ENCODE assay signal across 21 cellular contexts in the genomic region with DNA sequence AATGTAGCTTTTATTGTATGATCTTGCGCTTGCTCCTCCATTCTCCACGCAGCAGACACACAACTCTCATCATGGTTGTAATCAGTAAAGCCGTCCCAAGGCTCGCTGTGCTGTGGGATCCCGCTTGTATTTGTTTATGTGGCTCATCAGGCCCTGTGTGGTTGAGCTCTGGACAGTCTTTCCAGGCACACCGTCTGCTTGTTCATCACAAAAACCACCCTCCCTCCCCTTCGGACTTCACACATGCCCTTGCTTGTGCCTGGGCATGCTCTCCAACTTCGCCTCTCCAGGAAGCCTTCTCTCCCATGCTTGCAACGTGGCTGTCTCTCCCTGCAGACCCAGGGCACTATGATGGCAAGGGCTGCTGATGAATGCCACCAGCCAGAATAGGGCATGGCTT.
DNase-seq lines count a peak whose midpoint lies in the region; ATAC-seq and TF ChIP-seq lines count a peak whose summit lies in the region.
"Had no signal": no experiment of that assay in that cellular context is flagged by ENCODE, and none has a peak within 500 bp of the region (broad histone marks: within the 10 kb centered on the region; RNA-seq: fewer than 3 reads in every experiment).

No MANE protein-coding gene starts in this region.

- H3K4me3 Mint-ChIP-seq in activated naive CD8-positive, alpha-beta T cell: no peak overlapping the region
- no peak overlapping the region for H3K4me3 Mint-ChIP-seq in activated naive CD8-positive, alpha-beta T cell treated with anti-CD3 and anti-CD28 coated beads, Interleukin-2, amount 50 U/mL, for 24 hours
- H3K4me3 Mint-ChIP-seq in chondrocyte (ENCODE audit: unreplicated experiment) (no peak overlapping the region), memory B cell (no peak overlapping the region), type B pancreatic cell (no peak overlapping the region), progenitor cell of endocrine pancreas (ENCODE audit: low read depth) (no peak overlapping the region)
- H3K4me3 Mint-ChIP-seq: activated CD4-positive, alpha-beta T cell treated with anti-CD3 and anti-CD28 coated beads, Interleukin-2, amount 10 ng/mL, durations not matched to agents 24 days and 14 days; activated CD8-positive, alpha-beta memory T cell treated with anti-CD3 and anti-CD28 coated beads, Interleukin-2, amount 10 ng/mL, durations not matched to agents 7 days and 5 days; activated naive CD4-positive, alpha-beta T cell treated with anti-CD3 and anti-CD28 coated beads, Interleukin-2, amount 50 U/mL, for 24 hours; T-helper 2 cell treated with Interferon-gamma antibody and Interleukin-4, amounts not matched to agents 5 μg/mL and 100 μg/mL, for 36 hours had no signal

- no peak for ATAC-seq in activated naive CD8-positive, alpha-beta T cell treated with anti-CD3 and anti-CD28 coated beads, Interleukin-2, amount 50 U/mL, for 24 hours
- ATAC-seq in memory B cell (ENCODE audit: low read depth) (no peak), HG02610 (IDR thresholded peaks at IDR 0.05; ENCODE audit: unreplicated experiment) (no peak)
- ATAC-seq: A549; activated CD8-positive, alpha-beta memory T cell treated with anti-CD3 and anti-CD28 coated beads, Interleukin-2, amount 10 ng/mL, durations not matched to agents 7 days and 5 days had no signal

- peaks cover 72% of the 10 kb centered on the region for H3K4me1 Mint-ChIP-seq in activated naive CD8-positive, alpha-beta T cell (ENCODE audit: low read depth)
- H3K4me1 Mint-ChIP-seq in activated naive CD8-positive, alpha-beta T cell treated with anti-CD3 and anti-CD28 coated beads, Interleukin-2, amount 50 U/mL, for 24 hours: peaks cover 76% of the 10 kb centered on the region
- H3K4me1 Mint-ChIP-seq in chondrocyte (ENCODE audit: low read depth) (peaks cover 52% of the 10 kb centered on the region), memory B cell (peaks cover 68% of the 10 kb centered on the region), type B pancreatic cell (ENCODE audit: unreplicated experiment) (peaks cover 37% of the 10 kb centered on the region), progenitor cell of endocrine pancreas (ENCODE audit: low read depth) (peaks cover 7% of the 10 kb centered on the region)

- TF ChIP-seq CTCF in chondrocyte (IDR thresholded peaks at IDR 0.05): no peak
- TF ChIP-seq CTCF in type B pancreatic cell (conservative IDR thresholded peaks at IDR 0.05): no peak
- no peak for TF ChIP-seq CTCF in progenitor cell of endocrine pancreas (IDR thresholded peaks at IDR 0.05; ENCODE audit: unreplicated experiment)

- H3K27me3 Mint-ChIP-seq in activated naive CD8-positive, alpha-beta T cell: no peaks in the 10 kb centered on the region
- H3K27me3 Mint-ChIP-seq in activated naive CD8-positive, alpha-beta T cell treated with anti-CD3 and anti-CD28 coated beads, Interleukin-2, amount 50 U/mL, for 24 hours: no peaks in the 10 kb centered on the region
- H3K27me3 Mint-ChIP-seq in chondrocyte (ENCODE audit: low read depth): no peaks in the 10 kb centered on the region
- H3K27me3 Mint-ChIP-seq in memory B cell: no peaks in the 10 kb centered on the region
- H3K27me3 Mint-ChIP-seq in type B pancreatic cell: no peaks in the 10 kb centered on the region
- H3K27me3 Mint-ChIP-seq in progenitor cell of endocrine pancreas: peaks cover 7% of the 10 kb centered on the region
- H3K27me3 Mint-ChIP-seq: activated CD4-positive, alpha-beta T cell treated with anti-CD3 and anti-CD28 coated beads, Interleukin-2, amount 10 ng/mL, durations not matched to agents 24 days and 14 days; activated CD8-positive, alpha-beta memory T cell treated with anti-CD3 and anti-CD28 coated beads, Interleukin-2, amount 10 ng/mL, durations not matched to agents 7 days and 5 days; activated naive CD4-positive, alpha-beta T cell treated with anti-CD3 and anti-CD28 coated beads, Interleukin-2, amount 50 U/mL, for 24 hours had no signal

- H3K36me3 Mint-ChIP-seq in activated naive CD8-positive, alpha-beta T cell: peaks cover 8% of the 10 kb centered on the region
- H3K36me3 Mint-ChIP-seq in activated naive CD8-positive, alpha-beta T cell treated with anti-CD3 and anti-CD28 coated beads, Interleukin-2, amount 50 U/mL, for 24 hours (ENCODE audit: low read depth): peaks cover 30% of the 10 kb centered on the region
- H3K36me3 Mint-ChIP-seq in chondrocyte (ENCODE audit: low read depth) (peaks cover 8% of the 10 kb centered on the region), memory B cell (peaks cover 20% of the 10 kb centered on the region), type B pancreatic cell (peaks cover 21% of the 10 kb centered on the region), progenitor cell of endocrine pancreas (ENCODE audit: insufficient read depth) (peaks cover 8% of the 10 kb centered on the region)

- no peak for DNase-seq in activated naive CD8-positive, alpha-beta T cell treated with anti-CD3 and anti-CD28 coated beads, Interleukin-2, amount 50 U/mL, for 24 hours
- no peak for DNase-seq in chondrocyte (ENCODE audit: low spot score)
- no peak for DNase-seq in memory B cell (ENCODE audit: low spot score in 2 of 2)
- DNase-seq in type B pancreatic cell (ENCODE audit: extremely low spot score, unreplicated experiment): no peak
- DNase-seq in progenitor cell of endocrine pancreas (ENCODE audit: low spot score, unreplicated experiment): no peak
- DNase-seq in NCI-H446 (lab: John Stamatoyannopoulos, UW): no peak
- DNase-seq: activated CD4-positive, alpha-beta T cell treated with anti-CD3 and anti-CD28 coated beads, Interleukin-2, amount 10 ng/mL, durations not matched to agents 24 days and 14 days; activated CD8-positive, alpha-beta memory T cell treated with anti-CD3 and anti-CD28 coated beads, Interleukin-2, amount 10 ng/mL, durations not matched to agents 7 days and 5 days; Calu3; H7; Karpas-422; MV-4-11; NCI-H187; NCI-H2171 treated with DMSO at 0.1 percent for 48 hours; NCI-H526 treated with DMSO at 0.1 percent for 48 hours; RPMI8226 had no signal

- H3K9me3 Mint-ChIP-seq in activated naive CD8-positive, alpha-beta T cell (ENCODE audit: low read depth): no peaks in the 10 kb centered on the region
- no peaks in the 10 kb centered on the region for H3K9me3 Mint-ChIP-seq in activated naive CD8-positive, alpha-beta T cell treated with anti-CD3 and anti-CD28 coated beads, Interleukin-2, amount 50 U/mL, for 24 hours
- H3K9me3 Mint-ChIP-seq in chondrocyte (ENCODE audit: low read depth) (no peaks in the 10 kb centered on the region), memory B cell (no peaks in the 10 kb centered on the region), type B pancreatic cell (no peaks in the 10 kb centered on the region), progenitor cell of endocrine pancreas (ENCODE audit: low read depth) (no peaks in the 10 kb centered on the region)
- H3K9me3 Mint-ChIP-seq: activated CD4-positive, alpha-beta T cell treated with anti-CD3 and anti-CD28 coated beads, Interleukin-2, amount 10 ng/mL, durations not matched to agents 24 days and 14 days; activated naive CD4-positive, alpha-beta T cell treated with anti-CD3 and anti-CD28 coated beads, Interleukin-2, amount 50 U/mL, for 24 hours; T-helper 2 cell treated with Interferon-gamma antibody and Interleukin-4, amounts not matched to agents 5 μg/mL and 100 μg/mL, for 36 hours had no signal

- H3K27ac Mint-ChIP-seq in activated naive CD8-positive, alpha-beta T cell: peak overlapping the region; percentile 54
- no peak overlapping the region for H3K27ac Mint-ChIP-seq in activated naive CD8-positive, alpha-beta T cell treated with anti-CD3 and anti-CD28 coated beads, Interleukin-2, amount 50 U/mL, for 24 hours
- H3K27ac Mint-ChIP-seq in chondrocyte (ENCODE audit: unreplicated experiment): peak overlapping the region; percentile 54
- peak overlapping the region; percentile 59 for H3K27ac Mint-ChIP-seq in memory B cell
- H3K27ac Mint-ChIP-seq in type B pancreatic cell: peak overlapping the region; percentile 39
- no peak overlapping the region for H3K27ac Mint-ChIP-seq in progenitor cell of endocrine pancreas
- H3K27ac Mint-ChIP-seq: activated CD4-positive, alpha-beta T cell treated with anti-CD3 and anti-CD28 coated beads, Interleukin-2, amount 10 ng/mL, durations not matched to agents 24 days and 14 days; activated CD8-positive, alpha-beta memory T cell treated with anti-CD3 and anti-CD28 coated beads, Interleukin-2, amount 10 ng/mL, durations not matched to agents 7 days and 5 days; activated naive CD4-positive, alpha-beta T cell treated with anti-CD3 and anti-CD28 coated beads, Interleukin-2, amount 50 U/mL, for 24 hours; T-helper 2 cell treated with Interferon-gamma antibody and Interleukin-4, amounts not matched to agents 5 μg/mL and 100 μg/mL, for 36 hours had no signal

Comparison
In these comparisons a context has a peak if more than half of its experiments do, and no peak if none do; other contexts are left out.
1. H3K27ac Mint-ChIP-seq: peak in activated naive CD8-positive, alpha-beta T cell (single experiment), chondrocyte (single experiment), memory B cell (single experiment) and type B pancreatic cell (single experiment); none in activated naive CD8-positive, alpha-beta T cell treated with anti-CD3 and anti-CD28 coated beads, Interleukin-2, amount 50 U/mL, for 24 hours (single experiment) and progenitor cell of endocrine pancreas (single experiment).